8 cellular contexts compared by ENCODE assay signal in the genomic region with DNA sequence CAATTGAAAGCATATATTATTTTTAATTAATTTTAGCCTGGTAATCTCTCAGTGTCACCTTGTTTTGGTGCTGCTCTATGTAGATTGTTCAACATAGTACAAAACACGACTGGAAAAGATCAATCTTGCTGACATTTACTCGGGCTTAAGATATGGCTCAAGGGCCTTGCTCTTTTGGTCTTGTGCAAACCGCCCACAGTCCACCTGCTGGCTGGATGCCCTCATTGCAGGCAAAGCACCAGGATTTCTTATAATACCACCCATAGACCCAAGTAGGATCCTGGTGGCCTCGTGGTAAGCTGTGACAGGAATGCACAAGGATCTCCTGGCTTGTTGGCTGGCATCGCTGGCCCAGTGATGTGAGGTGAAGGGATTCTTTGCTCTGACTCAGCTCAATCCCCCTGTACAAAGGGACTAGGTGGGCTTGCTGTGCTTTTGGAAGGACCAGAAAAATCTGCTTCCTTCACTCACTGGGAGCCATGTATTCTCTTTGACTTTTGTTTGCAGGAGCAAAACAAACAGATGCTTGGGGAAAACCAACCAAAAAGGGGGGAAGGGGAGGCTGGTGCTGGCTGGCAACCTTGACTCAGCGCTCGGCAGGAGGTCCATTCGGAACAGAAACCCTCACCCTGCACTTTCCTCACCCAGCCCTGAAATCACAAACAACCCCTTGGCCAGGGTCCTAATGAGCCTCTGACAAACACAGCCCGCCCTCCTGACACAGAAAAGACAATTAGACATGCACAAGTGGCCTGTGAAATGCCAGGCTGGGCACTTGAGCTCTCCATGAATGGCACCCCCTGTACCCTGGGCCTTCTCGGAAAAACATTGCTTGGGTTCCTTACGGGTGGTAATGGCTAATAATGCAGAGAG. TPM values are rescaled to one million over a fixed set of nuclear protein-coding genes. Genes with fewer than 3 reads are reported as not detected.
DNase-seq lines count a peak whose midpoint lies in the region; ATAC-seq, FAIRE-seq and TF ChIP-seq lines count a peak whose summit lies in the region.

No MANE protein-coding gene starts in this region.

- ATAC-seq in HG03097 (IDR thresholded peaks at IDR 0.05; ENCODE audit: low FRiP score, unreplicated experiment) (no peak), GM21737 (IDR thresholded peaks at IDR 0.05; ENCODE audit: unreplicated experiment) (no peak)

- DNase-seq in GM12891 (ENCODE audit: insufficient read length, low spot score) (peak; percentile 71), NCI-H1930 (lab: John Stamatoyannopoulos, UW) (peak; percentile 28 to 53), T1000 (lab: John Stamatoyannopoulos, UW) (peak; percentile 41), astrocyte of the cerebellum (ENCODE audit: low read depth) (peak; percentile 11), iris pigment epithelial cell (ENCODE audit: low read depth) (peak; percentile 53)
- peak; percentile 81 for DNase-seq in stimulated activated CD4-positive, alpha-beta T cell treated with anti-CD3 and anti-CD28 coated beads, Interleukin-4, amount 100 ng/mL, for 24 hours

- H3K4me3 ChIP-seq in astrocyte of the cerebellum (ENCODE audit: low read depth, low read length) = no peak overlapping the region

- TF ChIP-seq POLR2A in GM12891 (IDR thresholded peaks at IDR 0.05; ENCODE audit: low read depth, low read length) = no peak

- TF ChIP-seq CTCF in astrocyte of the cerebellum (IDR thresholded peaks at IDR 0.05; ENCODE audit: low read depth, low read length, missing control alignments) = peak; percentile 64

- in situ Hi-C loops in astrocyte of the cerebellum (cut with HindIII; ENCODE audit: low sequenced_read_pairs) = no loop called here

- FAIRE-seq in GM12891 (lab: Jason Lieb, UNC) = peak; percentile 81

TF ChIP-seq in GM12891, 5 proteins besides CTCF, POLR2A, EP300 and RAD21:
- TF ChIP-seq PAX5 (IDR thresholded peaks at IDR 0.05; ENCODE audit: insufficient read depth, low read length, severe bottlenecking) (no peak), POLR2AphosphoS5 (IDR thresholded peaks at IDR 0.05; ENCODE audit: low read depth, low read length) (no peak), TAF1 (IDR thresholded peaks at IDR 0.05; ENCODE audit: low read depth, low read length) (no peak), SPI1 (IDR thresholded peaks at IDR 0.05; ENCODE audit: low read depth, low read length) (no peak), POU2F2 (IDR thresholded peaks at IDR 0.05; ENCODE audit: low read depth, low read length) (no peak)

RNA-seq across cellular contexts. Expression of a gene that starts 36.6 kb away (rescaled TPM):
- polyA plus RNA-seq in GM12891 (2012; ENCODE audit: low read depth, missing spikeins) = 10.4 TPM

RNA-seq across cellular contexts. Expression of a gene that starts 56.0 kb away (rescaled TPM):
- polyA plus RNA-seq in GM12891 (2012; ENCODE audit: low read depth, missing spikeins) = 0.08 TPM

Comparison
In these comparisons a context has a peak if more than half of its experiments do, and no peak if none do; other contexts are left out.
1. DNase-seq: peak in every context shown above with its lines; median percentile 81 in stimulated activated CD4-positive, alpha-beta T cell treated with anti-CD3 and anti-CD28 coated beads, Interleukin-4, amount 100 ng/mL, for 24 hours; 71 in GM12891; 53 in iris pigment epithelial cell; 41 in T1000; 40 in NCI-H1930; 11 in astrocyte of the cerebellum.